In genomic region chr15:70152070-70152480, GRCh38 we compare ENCODE assay signal across 9 cellular contexts. TPM values are rescaled to one million over a fixed set of nuclear protein-coding genes. Genes with fewer than 3 reads are reported as not detected.
A peak's percentile ranks its signal among the peaks of the same experiment; 100 is the strongest.
DNase-seq lines count a peak whose midpoint lies in the region; ATAC-seq and TF ChIP-seq lines count a peak whose summit lies in the region.
"Had no signal": no experiment of that assay in that cellular context is flagged by ENCODE, and none has a peak within 500 bp of the region (broad histone marks: within the 10 kb centered on the region; RNA-seq: fewer than 3 reads in every experiment).

No MANE protein-coding gene starts in this region.

- no peak for TF ChIP-seq CTCF in endothelial cell (IDR thresholded peaks at IDR 0.05; ENCODE audit: unreplicated experiment)

- peaks cover 31% of the 10 kb centered on the region for H3K4me1 Mint-ChIP-seq in endothelial cell (ENCODE audit: unreplicated experiment)

- H3K27ac Mint-ChIP-seq in endothelial cell (ENCODE audit: unreplicated experiment): no peak overlapping the region
- H3K27ac Mint-ChIP-seq: progenitor cell of endocrine pancreas had no signal

- peaks cover 2% of the 10 kb centered on the region for H3K27me3 Mint-ChIP-seq in endothelial cell (ENCODE audit: unreplicated experiment)

- ATAC-seq in GM19397 (IDR thresholded peaks at IDR 0.05; ENCODE audit: unreplicated experiment): no peak

- no peaks in the 10 kb centered on the region for H3K9me3 Mint-ChIP-seq in endothelial cell (ENCODE audit: unreplicated experiment)

- DNase-seq in activated CD8-positive, alpha-beta memory T cell treated with anti-CD3 and anti-CD28 coated beads, Interleukin-2, amount 50 U/mL, for 4 hours: peak; percentile 7
- no peak for DNase-seq in activated CD8-positive, alpha-beta memory T cell treated with anti-CD3 and anti-CD28 coated beads for 24 hours
- DNase-seq in NK-92 (lab: John Stamatoyannopoulos, UW; ENCODE audit: unreplicated experiment): peak; percentile 23
- DNase-seq in endothelial cell (ENCODE audit: low spot score): peak; percentile 31
- peak; percentile 76 for DNase-seq in smooth muscle cell of the brain vasculature (ENCODE audit: low read depth, low spot score)
- no peak for DNase-seq in islet precursor cell
- no peak for DNase-seq in GM19238 (ENCODE audit: insufficient read length, low spot score)

- no peaks in the 10 kb centered on the region for H3K36me3 Mint-ChIP-seq in endothelial cell (ENCODE audit: low read depth, unreplicated experiment)

- no peak overlapping the region for H3K4me3 Mint-ChIP-seq in endothelial cell (ENCODE audit: unreplicated experiment)

RNA-seq across cellular contexts. Expression of gene TLE3, which starts 54.4 kb away (rescaled TPM):
- total RNA-seq in endothelial cell (ENCODE audit: unreplicated experiment): 80.8 TPM

Comparison
In these comparisons a context has a peak if more than half of its experiments do, and no peak if none do; other contexts are left out.
1. DNase-seq: peak in activated CD8-positive, alpha-beta memory T cell treated with anti-CD3 and anti-CD28 coated beads, Interleukin-2, amount 50 U/mL, for 4 hours (single experiment), NK-92 (single experiment), endothelial cell (single experiment) and smooth muscle cell of the brain vasculature (single experiment); none in activated CD8-positive, alpha-beta memory T cell treated with anti-CD3 and anti-CD28 coated beads for 24 hours (single experiment), islet precursor cell (single experiment) and GM19238 (single experiment).